10 cellular contexts compared by ENCODE assay signal in the genomic region with DNA sequence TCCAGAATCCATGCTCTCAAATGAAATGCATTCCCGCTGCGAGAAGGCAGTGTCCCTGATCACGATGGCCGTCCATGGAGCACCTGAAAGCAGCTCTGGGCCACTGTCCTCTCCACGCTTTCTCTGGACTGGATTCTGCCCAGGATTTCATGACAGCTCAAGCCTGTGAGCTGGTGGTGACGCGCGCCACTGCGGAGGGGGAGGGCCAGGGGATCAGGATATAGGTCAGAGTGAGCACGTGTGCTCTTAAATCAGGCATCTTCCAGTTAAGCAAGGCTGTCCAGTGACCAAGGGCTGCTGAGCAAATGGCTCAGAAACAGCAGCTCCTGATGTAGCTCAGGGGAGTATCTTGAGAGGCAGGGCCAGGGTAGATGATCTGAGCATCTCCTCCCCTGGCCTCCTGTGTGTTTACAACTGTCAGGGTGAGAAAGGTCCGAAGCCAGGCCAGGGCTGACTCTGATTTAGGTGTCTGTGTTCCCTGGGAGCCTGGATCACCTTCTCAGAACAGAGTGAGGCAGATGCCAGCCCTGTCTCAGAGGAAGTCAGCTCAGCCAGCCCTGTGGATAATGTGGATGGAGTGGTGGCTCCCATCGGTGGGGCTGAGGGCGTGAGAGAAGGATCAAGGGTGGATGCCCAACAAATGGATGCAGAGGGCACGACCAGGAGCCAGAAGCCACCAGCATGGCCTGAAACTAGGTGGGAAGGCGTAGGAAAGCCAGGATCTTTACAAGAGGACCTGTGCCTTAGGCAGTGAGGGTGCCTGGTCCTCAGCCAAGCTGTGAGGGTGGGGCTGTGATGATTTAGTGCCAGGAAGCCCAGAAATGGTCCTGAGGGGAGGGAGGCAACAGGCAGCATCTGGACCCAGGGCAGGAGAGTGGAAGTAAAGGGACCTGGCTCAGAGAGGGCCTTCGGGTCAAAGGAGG. TPM values are rescaled to one million over a fixed set of nuclear protein-coding genes. Genes with fewer than 3 reads are reported as not detected.
DNase-seq lines count a peak whose midpoint lies in the region; ATAC-seq and TF ChIP-seq lines count a peak whose summit lies in the region.
"Had no signal": no experiment of that assay in that cellular context is flagged by ENCODE, and none has a peak within 500 bp of the region (broad histone marks: within the 10 kb centered on the region; RNA-seq: fewer than 3 reads in every experiment).

No MANE protein-coding gene starts in this region.

- H3K4me3 ChIP-seq in astrocyte of the spinal cord (ENCODE audit: low read depth, low read length), result no peak overlapping the region
- H3K4me3 ChIP-seq: right lobe of liver had no signal

- peak overlapping the region; percentile 60 for H3K27ac Mint-ChIP-seq in T-helper 1 cell treated with Interleukin-12 subunit alpha and Interleukin-12 subunit beta and Interleukin-4 antibody, amounts not matched to agents 30 μg/mL and 1 μg/mL, for 36 hours

- peaks cover 34% of the 10 kb centered on the region for H3K4me1 Mint-ChIP-seq in T-helper 1 cell treated with Interleukin-12 subunit alpha and Interleukin-12 subunit beta and Interleukin-4 antibody, amounts not matched to agents 30 μg/mL and 1 μg/mL, for 36 hours (ENCODE audit: low read depth)

- H3K36me3 Mint-ChIP-seq in T-helper 1 cell treated with Interleukin-12 subunit alpha and Interleukin-12 subunit beta and Interleukin-4 antibody, amounts not matched to agents 30 μg/mL and 1 μg/mL, for 36 hours (ENCODE audit: low read depth), result peaks cover 55% of the 10 kb centered on the region

- intact Hi-C loops in left colon (cut with DNase I, micrococcal nuclease), result no loop called here

- ATAC-seq in left colon (peak; percentile 17), HG03521 (IDR thresholded peaks at IDR 0.05; ENCODE audit: unreplicated experiment) (no peak), HG03280 (IDR thresholded peaks at IDR 0.05; ENCODE audit: unreplicated experiment) (no peak)

- in situ Hi-C loops in astrocyte of the spinal cord (cut with HindIII; ENCODE audit: low sequenced_read_pairs), result no loop called here

- TF ChIP-seq CTCF in astrocyte of the spinal cord (IDR thresholded peaks at IDR 0.05; ENCODE audit: low read depth, low read length), result no peak

- H3K9me3 Mint-ChIP-seq in T-helper 1 cell treated with Interleukin-12 subunit alpha and Interleukin-12 subunit beta and Interleukin-4 antibody, amounts not matched to agents 30 μg/mL and 1 μg/mL, for 36 hours, result no peaks in the 10 kb centered on the region

- H3K27me3 Mint-ChIP-seq in T-helper 1 cell treated with Interleukin-12 subunit alpha and Interleukin-12 subunit beta and Interleukin-4 antibody, amounts not matched to agents 30 μg/mL and 1 μg/mL, for 36 hours (ENCODE audit: low read depth), result no peaks in the 10 kb centered on the region

- no peak for DNase-seq in T-helper 1 cell
- DNase-seq in astrocyte of the spinal cord (ENCODE audit: low read depth, low spot score), result peak; percentile 54
- DNase-seq in left colon, result peak in 1 of 2 donors; percentile 48
- peak; percentile 61 for DNase-seq in stromal cell of bone marrow (ENCODE audit: low read depth)
- DNase-seq in activated CD8-positive, alpha-beta memory T cell treated with anti-CD3 and anti-CD28 coated beads, Interleukin-2, amount 50 U/mL, for 4 hours, result no peak
- DNase-seq: NCI-H526, right lobe of liver had no signal

- no peak overlapping the region for H3K4me3 Mint-ChIP-seq in T-helper 1 cell treated with Interleukin-12 subunit alpha and Interleukin-12 subunit beta and Interleukin-4 antibody, amounts not matched to agents 30 μg/mL and 1 μg/mL, for 36 hours

RNA-seq across cellular contexts. Expression of a gene that starts 55.3 kb away (rescaled TPM):
- 1 to 10 TPM; 7.7 to 9.2 TPM for total RNA-seq in left colon

Comparison
In these comparisons a context has a peak if more than half of its experiments do, and no peak if none do; other contexts are left out.
1. DNase-seq: peak in astrocyte of the spinal cord (single experiment) and stromal cell of bone marrow (single experiment); none in T-helper 1 cell (0 of 5) and activated CD8-positive, alpha-beta memory T cell treated with anti-CD3 and anti-CD28 coated beads, Interleukin-2, amount 50 U/mL, for 4 hours (single experiment).